16 cellular contexts compared by ENCODE assay signal in the genomic region with DNA sequence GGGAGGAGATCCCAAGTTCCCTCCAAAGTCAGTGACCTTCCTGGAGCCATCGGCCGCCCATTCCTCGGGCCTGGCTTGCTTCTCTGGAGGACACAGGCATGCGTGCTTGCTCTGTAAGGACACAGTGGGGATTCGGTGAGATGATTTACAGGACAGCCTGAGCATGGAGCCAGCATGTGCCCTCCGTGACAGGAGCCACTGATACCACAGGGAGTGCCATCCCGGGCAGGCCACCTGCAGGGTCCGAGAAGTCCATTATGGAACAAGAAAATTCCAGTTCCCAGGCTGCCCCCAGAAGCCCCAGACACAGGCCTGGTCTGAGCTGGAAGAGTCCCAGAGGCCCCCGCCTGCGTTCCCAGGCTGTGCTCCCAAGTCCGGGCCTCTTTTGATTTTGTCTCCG. TPM values are rescaled to one million over a fixed set of nuclear protein-coding genes. Genes with fewer than 3 reads are reported as not detected.
A peak's percentile ranks its signal among the peaks of the same experiment; 100 is the strongest.
DNase-seq lines count a peak whose midpoint lies in the region; ATAC-seq and TF ChIP-seq lines count a peak whose summit lies in the region.
"Had no signal": no experiment of that assay in that cellular context is flagged by ENCODE, and none has a peak within 500 bp of the region (broad histone marks: within the 10 kb centered on the region; RNA-seq: fewer than 3 reads in every experiment).

No MANE protein-coding gene starts in this region.

- ATAC-seq in heart left ventricle, result no peak
- no peak for ATAC-seq in T-cell (replicated peaks in 1 of 4)
- ATAC-seq: CD8-positive, alpha-beta T cell had no signal

- peak overlapping the region; percentile 17 for H3K27ac Mint-ChIP-seq in chondrocyte (ENCODE audit: unreplicated experiment)
- no peak overlapping the region for H3K27ac Mint-ChIP-seq in activated CD4-positive, alpha-beta T cell treated with anti-CD3 and anti-CD28 coated beads, Interleukin-2, amount 10 ng/mL, durations not matched to agents 24 days and 14 days
- H3K27ac Mint-ChIP-seq in activated CD4-positive, alpha-beta memory T cell treated with anti-CD3 and anti-CD28 coated beads for 36 hours, result no peak overlapping the region
- no peak overlapping the region for H3K27ac Mint-ChIP-seq in T-cell
- H3K27ac Mint-ChIP-seq: CD8-positive, alpha-beta T cell had no signal

- H2BK120ac ChIP-seq in neuronal stem cell (ENCODE audit: low read depth, low read length), result no peak overlapping the region

- H3K4me1 Mint-ChIP-seq in chondrocyte (ENCODE audit: low read depth) (peaks cover 23% of the 10 kb centered on the region), T-cell (no peaks in the 10 kb centered on the region)
- peaks cover 4% of the 10 kb centered on the region for H3K4me1 Mint-ChIP-seq in activated CD4-positive, alpha-beta T cell treated with anti-CD3 and anti-CD28 coated beads, Interleukin-2, amount 10 ng/mL, durations not matched to agents 24 days and 14 days
- no peaks in the 10 kb centered on the region for H3K4me1 Mint-ChIP-seq in activated CD4-positive, alpha-beta memory T cell treated with anti-CD3 and anti-CD28 coated beads for 36 hours (ENCODE audit: low read depth)

- no peak overlapping the region for H3K4me2 ChIP-seq in neuronal stem cell (ENCODE audit: insufficient read depth, low read length, poor library complexity, severe bottlenecking)

- no peak overlapping the region for H3K9ac ChIP-seq in neuronal stem cell (ENCODE audit: low read depth, low read length, poor library complexity)

- H3K27me3 Mint-ChIP-seq in chondrocyte (ENCODE audit: low read depth) (no peaks in the 10 kb centered on the region), T-cell (peaks cover 15 to 28% of the 10 kb centered on the region in 2 donors)
- H3K27me3 Mint-ChIP-seq in activated CD4-positive, alpha-beta T cell treated with anti-CD3 and anti-CD28 coated beads, Interleukin-2, amount 10 ng/mL, durations not matched to agents 24 days and 14 days, result peaks cover 3% of the 10 kb centered on the region
- peaks cover 5% of the 10 kb centered on the region for H3K27me3 Mint-ChIP-seq in activated CD4-positive, alpha-beta memory T cell treated with anti-CD3 and anti-CD28 coated beads for 36 hours

- no peak overlapping the region for H3K14ac ChIP-seq in neuronal stem cell (ENCODE audit: low read length)

- H3K9me3 ChIP-seq in left ventricle myocardium inferior (replicated peaks) (no peaks in the 10 kb centered on the region), heart left ventricle (no peaks in the 10 kb centered on the region), neuronal stem cell (replicated peaks in 1 of 2; ENCODE audit: control insufficient read depth in 2 of 2, insufficient read depth in 1 of 2, low read depth in 1 of 2, low read length in 2 of 2) (no peaks in the 10 kb centered on the region), tibial artery (no peaks in the 10 kb centered on the region)
- H3K9me3 ChIP-seq: BE2C, HAP-1 had no signal

- no peak overlapping the region for H3K4ac ChIP-seq in neuronal stem cell (ENCODE audit: low read length)

- CTCF ChIA-PET in activated CD4-positive, alpha-beta memory T cell treated with anti-CD3 and anti-CD28 coated beads for 36 hours (lab: Charles Lee), result no interaction called here
- CTCF ChIA-PET in T-cell (lab: Charles Lee), result no interaction called here

- TF ChIP-seq CTCF in left ventricle myocardium inferior (IDR thresholded peaks at IDR 0.05; ENCODE audit: borderline replicate concordance), result no peak
- TF ChIP-seq CTCF in heart left ventricle (IDR thresholded peaks at IDR 0.05), result no peak
- no peak for TF ChIP-seq CTCF in chondrocyte (IDR thresholded peaks at IDR 0.05)
- no peak for TF ChIP-seq CTCF in tibial artery (IDR thresholded peaks at IDR 0.05)

- POLR2A ChIA-PET in activated CD4-positive, alpha-beta memory T cell treated with anti-CD3 and anti-CD28 coated beads for 36 hours (lab: Charles Lee), result no interaction called here
- POLR2A ChIA-PET in T-cell (lab: Charles Lee), result no interaction called here

- no peak overlapping the region for H2BK15ac ChIP-seq in neuronal stem cell (ENCODE audit: low read length)

- no peaks in the 10 kb centered on the region for H3K36me3 ChIP-seq in left ventricle myocardium inferior
- H3K36me3 ChIP-seq in heart left ventricle, result no peaks in the 10 kb centered on the region
- H3K36me3 ChIP-seq in neuronal stem cell (replicated peaks in 1 of 2; ENCODE audit: control insufficient read depth in 2 of 2, insufficient read depth in 2 of 2, low read length in 2 of 2), result no peaks in the 10 kb centered on the region
- peaks cover 0 to 9% (median 0%) of the 10 kb centered on the region in 3 donors for H3K36me3 ChIP-seq in tibial artery
- H3K36me3 ChIP-seq: BE2C, HAP-1 had no signal

- peak overlapping the region; percentile 77 for H2AK5ac ChIP-seq in neuronal stem cell (ENCODE audit: low read depth, low read length)

- no peak overlapping the region for H3K18ac ChIP-seq in neuronal stem cell (ENCODE audit: low read length)

- WGBS in heart left ventricle, 4 donors, result 75 to 84% (median 79%) methylated on average over 12 of the region's 12 CpGs
- no CpG with 5 or more reads among the region's 12 CpGs for WGBS in neuronal stem cell (ENCODE audit: extremely low coverage in 2 of 2, insufficient read length in 2 of 2, insufficient replicate concordance in 1 of 2), 2 donors

- H2BK5ac ChIP-seq in neuronal stem cell (ENCODE audit: low read length), result no peak overlapping the region

- H3K27ac ChIP-seq in left ventricle myocardium inferior (replicated peaks) (peak overlapping the region; percentile 23), heart left ventricle (no peak overlapping the region), neuronal stem cell (replicated peaks; ENCODE audit: low read length) (no peak overlapping the region), tibial artery (peak overlapping the region; percentile 67 to 74)
- H3K27ac ChIP-seq: C4-2B had no signal

- intact Hi-C loops in left ventricle myocardium inferior (cut with micrococcal nuclease), result no loop called here
- intact Hi-C loops in heart left ventricle (cut with DNase I), result no loop called here
- intact Hi-C loops in tibial artery (cut with DNase I; ENCODE audit: low total_unique reads), result no loop called here
- intact Hi-C loops in activated CD4-positive, alpha-beta T cell treated with anti-CD3 and anti-CD28 coated beads, Interleukin-2, amount 10 ng/mL, durations not matched to agents 24 days and 14 days (cut with micrococcal nuclease), result no loop called here
- intact Hi-C loops in activated CD4-positive, alpha-beta memory T cell treated with anti-CD3 and anti-CD28 coated beads for 36 hours (cut with micrococcal nuclease), result no loop called here

- H3K4me1 ChIP-seq in left ventricle myocardium inferior (no peaks in the 10 kb centered on the region), heart left ventricle (no peaks in the 10 kb centered on the region), neuronal stem cell (ENCODE audit: control insufficient read depth in 2 of 2, insufficient read depth in 1 of 2, low read depth in 1 of 2, low read length in 2 of 2) (no peaks in the 10 kb centered on the region), tibial artery (peaks cover 0 to 28% (median 14%) of the 10 kb centered on the region in 4 donors)
- H3K4me1 ChIP-seq: HAP-1 had no signal

- no peak overlapping the region for H2BK12ac ChIP-seq in neuronal stem cell (ENCODE audit: low read length)

- H3K4me3 ChIP-seq in left ventricle myocardium inferior, result no peak overlapping the region
- no peak overlapping the region for H3K4me3 ChIP-seq in heart left ventricle
- no peak overlapping the region for H3K4me3 ChIP-seq in neuronal stem cell (ENCODE audit: low read length in 2 of 2)
- no peak overlapping the region for H3K4me3 ChIP-seq in tibial artery
- H3K4me3 ChIP-seq: HAP-1 had no signal

- H2AFZ ChIP-seq in neuronal stem cell (ENCODE audit: low read length), result no peak overlapping the region

- no peak overlapping the region for H4K8ac ChIP-seq in neuronal stem cell (ENCODE audit: low read depth, low read length)

- H3K27me3 ChIP-seq in left ventricle myocardium inferior (ENCODE audit: low read depth) (peaks cover 39% of the 10 kb centered on the region), heart left ventricle (peaks cover 0 to 3% (median 0%) of the 10 kb centered on the region in 9 donors), neuronal stem cell (ENCODE audit: control insufficient read depth in 3 of 3, insufficient read depth in 3 of 3, low read depth in 1 of 3, low read length in 3 of 3) (peaks cover 0 to 5% (median 0%) of the 10 kb centered on the region in 3 experiments), tibial artery (no peaks in the 10 kb centered on the region)
- H3K27me3 ChIP-seq: BE2C had no signal

- DNase-seq in left ventricle myocardium inferior (no peak), heart left ventricle (no peak), chondrocyte (ENCODE audit: low spot score) (no peak), neuronal stem cell (ENCODE audit: low spot score) (no peak), tibial artery (peak in 1 of 2 donors; percentile 62), T-cell (no peak)
- DNase-seq in activated CD4-positive, alpha-beta T cell treated with anti-CD3 and anti-CD28 coated beads, Interleukin-2, amount 10 ng/mL, durations not matched to agents 24 days and 14 days, result no peak
- no peak for DNase-seq in activated CD4-positive, alpha-beta memory T cell treated with anti-CD3 and anti-CD28 coated beads for 36 hours
- DNase-seq: BE2C; CD8-positive, alpha-beta T cell; COR-L47; DND-41; GDM1 had no signal

- H3K9me3 Mint-ChIP-seq in chondrocyte (ENCODE audit: low read depth) (no peaks in the 10 kb centered on the region), T-cell (no peaks in the 10 kb centered on the region)
- no peaks in the 10 kb centered on the region for H3K9me3 Mint-ChIP-seq in activated CD4-positive, alpha-beta T cell treated with anti-CD3 and anti-CD28 coated beads, Interleukin-2, amount 10 ng/mL, durations not matched to agents 24 days and 14 days
- no peaks in the 10 kb centered on the region for H3K9me3 Mint-ChIP-seq in activated CD4-positive, alpha-beta memory T cell treated with anti-CD3 and anti-CD28 coated beads for 36 hours
- H3K9me3 Mint-ChIP-seq: CD8-positive, alpha-beta T cell had no signal

- no peak overlapping the region for H3K4me3 Mint-ChIP-seq in chondrocyte (ENCODE audit: unreplicated experiment)
- no peak overlapping the region for H3K4me3 Mint-ChIP-seq in activated CD4-positive, alpha-beta T cell treated with anti-CD3 and anti-CD28 coated beads, Interleukin-2, amount 10 ng/mL, durations not matched to agents 24 days and 14 days
- H3K4me3 Mint-ChIP-seq in activated CD4-positive, alpha-beta memory T cell treated with anti-CD3 and anti-CD28 coated beads for 36 hours, result no peak overlapping the region
- H3K4me3 Mint-ChIP-seq in T-cell, result no peak overlapping the region
- H3K4me3 Mint-ChIP-seq: CD8-positive, alpha-beta T cell had no signal

- no peak overlapping the region for H4K91ac ChIP-seq in neuronal stem cell (ENCODE audit: low read depth, low read length, poor library complexity)

- no peaks in the 10 kb centered on the region for H3K79me1 ChIP-seq in neuronal stem cell (ENCODE audit: low read depth, low read length)

- H3K23ac ChIP-seq in neuronal stem cell (ENCODE audit: low read depth, low read length, poor library complexity), result no peak overlapping the region

- H3K36me3 Mint-ChIP-seq in chondrocyte (ENCODE audit: low read depth), result peaks cover 4% of the 10 kb centered on the region
- no peaks in the 10 kb centered on the region for H3K36me3 Mint-ChIP-seq in activated CD4-positive, alpha-beta T cell treated with anti-CD3 and anti-CD28 coated beads, Interleukin-2, amount 10 ng/mL, durations not matched to agents 24 days and 14 days (ENCODE audit: low read depth)
- no peaks in the 10 kb centered on the region for H3K36me3 Mint-ChIP-seq in activated CD4-positive, alpha-beta memory T cell treated with anti-CD3 and anti-CD28 coated beads for 36 hours
- H3K36me3 Mint-ChIP-seq in T-cell, result no peaks in the 10 kb centered on the region
- H3K36me3 Mint-ChIP-seq: CD8-positive, alpha-beta T cell had no signal

- no peak for TF ChIP-seq POLR2A in heart left ventricle (IDR thresholded peaks at IDR 0.05)

RNA-seq across cellular contexts. Expression of gene FOXL1, which starts 47.9 kb away (rescaled TPM):
- total RNA-seq in left ventricle myocardium inferior, result 0.38 TPM
- 1 to 10 TPM in 3 of 9 donors, under 1 TPM in 6; 0.44 to 1.4 (median 0.72) TPM for total RNA-seq in heart left ventricle
- polyA plus RNA-seq in heart left ventricle, result under 1 TPM; 0.57 to 0.69 TPM
- 7.7 to 10.1 TPM (median 8.1 TPM) in 3 replicates for total RNA-seq in chondrocyte
- polyA plus RNA-seq in neuronal stem cell (2013, experiment 1 of 2), result 0.04 TPM
- 0.07 TPM for polyA plus RNA-seq in neuronal stem cell (2013, experiment 2 of 2)
- total RNA-seq in activated CD4-positive, alpha-beta T cell treated with anti-CD3 and anti-CD28 coated beads, Interleukin-2, amount 10 ng/mL, durations not matched to agents 24 days and 14 days, result 0.05 TPM in 1 of 2 replicates, not detected in the other
- not detected for total RNA-seq in activated CD4-positive, alpha-beta memory T cell treated with anti-CD3 and anti-CD28 coated beads for 36 hours
- total RNA-seq in T-cell, result not detected
- total RNA-seq: H1 had no signal

RNA-seq across cellular contexts. Expression of gene FOXC2, which starts 59.7 kb away (rescaled TPM):
- total RNA-seq in left ventricle myocardium inferior (1.5 TPM), heart left ventricle (1 to 10 TPM; 1.1 to 3.3 (median 1.7) TPM), chondrocyte (70.4 to 84.2 TPM (median 77.8 TPM) in 3 replicates), T-cell (not detected)
- polyA plus RNA-seq in heart left ventricle, result 1 to 10 TPM in 1 of 2 donors, under 1 TPM in 1; 0.76 to 1.0 TPM
- 0.15 TPM for polyA plus RNA-seq in neuronal stem cell (2013, experiment 1 of 2)
- 0.12 TPM for polyA plus RNA-seq in neuronal stem cell (2013, experiment 2 of 2)
- not detected in 2 replicates for total RNA-seq in activated CD4-positive, alpha-beta T cell treated with anti-CD3 and anti-CD28 coated beads, Interleukin-2, amount 10 ng/mL, durations not matched to agents 24 days and 14 days
- not detected for total RNA-seq in activated CD4-positive, alpha-beta memory T cell treated with anti-CD3 and anti-CD28 coated beads for 36 hours
- polyA plus RNA-seq: H1 had no signal

Comparison
In these comparisons a context has a peak if more than half of its experiments do, and no peak if none do; other contexts are left out.
1. H3K27ac ChIP-seq: peak in left ventricle myocardium inferior (single experiment) and tibial artery (2 of 2); none in heart left ventricle (0 of 12) and neuronal stem cell (single experiment).
2. RNA of gene FOXC2, which starts 59.7 kb away (total RNA-seq): 70.4 to 84.2 TPM in chondrocyte; 1.1 to 3.3 TPM in heart left ventricle, 1.5 TPM in left ventricle myocardium inferior (single experiment), not detected in activated CD4-positive, alpha-beta memory T cell treated with anti-CD3 and anti-CD28 coated beads for 36 hours, not detected in activated CD4-positive, alpha-beta T cell treated with anti-CD3 and anti-CD28 coated beads, Interleukin-2, amount 10 ng/mL, durations not matched to agents 24 days and 14 days and not detected in T-cell; every median in the first group is over 10 times any median in the second.